1 cellular context compared by ENCODE assay signal in the genomic region with DNA sequence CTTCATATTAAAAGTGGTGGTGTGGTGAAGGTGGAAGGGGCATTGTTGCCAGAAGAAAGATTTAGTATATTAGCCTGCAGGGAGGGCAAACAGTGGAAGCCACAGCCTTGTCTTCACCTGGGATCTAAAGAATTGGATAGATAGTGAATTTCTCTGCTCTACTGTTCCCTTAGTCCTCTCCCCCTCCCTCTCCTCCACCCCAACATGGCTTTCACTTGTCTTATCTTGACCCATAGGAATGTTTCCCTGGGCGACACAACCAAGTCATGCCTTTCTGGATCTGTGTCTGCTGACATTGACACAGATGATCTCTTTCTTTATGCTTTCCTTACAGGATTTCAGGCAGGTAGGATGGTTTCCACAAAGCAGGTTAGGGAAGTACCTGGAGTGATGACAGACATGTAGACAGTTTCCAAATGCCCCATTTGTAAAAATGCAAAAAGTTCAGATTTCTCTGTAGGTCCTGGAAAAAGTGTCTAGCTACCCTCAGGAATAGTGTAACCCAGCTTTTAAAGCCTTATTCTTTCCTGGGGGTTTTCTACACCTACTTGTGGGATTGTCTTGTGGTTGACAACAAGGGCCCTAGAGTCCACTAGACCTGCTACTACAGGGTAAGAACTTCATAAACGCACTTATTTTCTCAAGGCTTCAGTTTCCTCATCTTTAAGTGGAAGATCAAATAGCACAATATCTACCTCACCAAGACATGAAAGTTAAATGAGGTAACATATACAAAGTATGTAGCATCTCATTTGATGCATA.
TF ChIP-seq lines count a peak whose summit lies in the region.

No MANE protein-coding gene starts in this region.

TF ChIP-seq in GM23338, 12 proteins besides CTCF, POLR2A, EP300 and RAD21 (continued from another document):
- TF ChIP-seq, protein P1, sequence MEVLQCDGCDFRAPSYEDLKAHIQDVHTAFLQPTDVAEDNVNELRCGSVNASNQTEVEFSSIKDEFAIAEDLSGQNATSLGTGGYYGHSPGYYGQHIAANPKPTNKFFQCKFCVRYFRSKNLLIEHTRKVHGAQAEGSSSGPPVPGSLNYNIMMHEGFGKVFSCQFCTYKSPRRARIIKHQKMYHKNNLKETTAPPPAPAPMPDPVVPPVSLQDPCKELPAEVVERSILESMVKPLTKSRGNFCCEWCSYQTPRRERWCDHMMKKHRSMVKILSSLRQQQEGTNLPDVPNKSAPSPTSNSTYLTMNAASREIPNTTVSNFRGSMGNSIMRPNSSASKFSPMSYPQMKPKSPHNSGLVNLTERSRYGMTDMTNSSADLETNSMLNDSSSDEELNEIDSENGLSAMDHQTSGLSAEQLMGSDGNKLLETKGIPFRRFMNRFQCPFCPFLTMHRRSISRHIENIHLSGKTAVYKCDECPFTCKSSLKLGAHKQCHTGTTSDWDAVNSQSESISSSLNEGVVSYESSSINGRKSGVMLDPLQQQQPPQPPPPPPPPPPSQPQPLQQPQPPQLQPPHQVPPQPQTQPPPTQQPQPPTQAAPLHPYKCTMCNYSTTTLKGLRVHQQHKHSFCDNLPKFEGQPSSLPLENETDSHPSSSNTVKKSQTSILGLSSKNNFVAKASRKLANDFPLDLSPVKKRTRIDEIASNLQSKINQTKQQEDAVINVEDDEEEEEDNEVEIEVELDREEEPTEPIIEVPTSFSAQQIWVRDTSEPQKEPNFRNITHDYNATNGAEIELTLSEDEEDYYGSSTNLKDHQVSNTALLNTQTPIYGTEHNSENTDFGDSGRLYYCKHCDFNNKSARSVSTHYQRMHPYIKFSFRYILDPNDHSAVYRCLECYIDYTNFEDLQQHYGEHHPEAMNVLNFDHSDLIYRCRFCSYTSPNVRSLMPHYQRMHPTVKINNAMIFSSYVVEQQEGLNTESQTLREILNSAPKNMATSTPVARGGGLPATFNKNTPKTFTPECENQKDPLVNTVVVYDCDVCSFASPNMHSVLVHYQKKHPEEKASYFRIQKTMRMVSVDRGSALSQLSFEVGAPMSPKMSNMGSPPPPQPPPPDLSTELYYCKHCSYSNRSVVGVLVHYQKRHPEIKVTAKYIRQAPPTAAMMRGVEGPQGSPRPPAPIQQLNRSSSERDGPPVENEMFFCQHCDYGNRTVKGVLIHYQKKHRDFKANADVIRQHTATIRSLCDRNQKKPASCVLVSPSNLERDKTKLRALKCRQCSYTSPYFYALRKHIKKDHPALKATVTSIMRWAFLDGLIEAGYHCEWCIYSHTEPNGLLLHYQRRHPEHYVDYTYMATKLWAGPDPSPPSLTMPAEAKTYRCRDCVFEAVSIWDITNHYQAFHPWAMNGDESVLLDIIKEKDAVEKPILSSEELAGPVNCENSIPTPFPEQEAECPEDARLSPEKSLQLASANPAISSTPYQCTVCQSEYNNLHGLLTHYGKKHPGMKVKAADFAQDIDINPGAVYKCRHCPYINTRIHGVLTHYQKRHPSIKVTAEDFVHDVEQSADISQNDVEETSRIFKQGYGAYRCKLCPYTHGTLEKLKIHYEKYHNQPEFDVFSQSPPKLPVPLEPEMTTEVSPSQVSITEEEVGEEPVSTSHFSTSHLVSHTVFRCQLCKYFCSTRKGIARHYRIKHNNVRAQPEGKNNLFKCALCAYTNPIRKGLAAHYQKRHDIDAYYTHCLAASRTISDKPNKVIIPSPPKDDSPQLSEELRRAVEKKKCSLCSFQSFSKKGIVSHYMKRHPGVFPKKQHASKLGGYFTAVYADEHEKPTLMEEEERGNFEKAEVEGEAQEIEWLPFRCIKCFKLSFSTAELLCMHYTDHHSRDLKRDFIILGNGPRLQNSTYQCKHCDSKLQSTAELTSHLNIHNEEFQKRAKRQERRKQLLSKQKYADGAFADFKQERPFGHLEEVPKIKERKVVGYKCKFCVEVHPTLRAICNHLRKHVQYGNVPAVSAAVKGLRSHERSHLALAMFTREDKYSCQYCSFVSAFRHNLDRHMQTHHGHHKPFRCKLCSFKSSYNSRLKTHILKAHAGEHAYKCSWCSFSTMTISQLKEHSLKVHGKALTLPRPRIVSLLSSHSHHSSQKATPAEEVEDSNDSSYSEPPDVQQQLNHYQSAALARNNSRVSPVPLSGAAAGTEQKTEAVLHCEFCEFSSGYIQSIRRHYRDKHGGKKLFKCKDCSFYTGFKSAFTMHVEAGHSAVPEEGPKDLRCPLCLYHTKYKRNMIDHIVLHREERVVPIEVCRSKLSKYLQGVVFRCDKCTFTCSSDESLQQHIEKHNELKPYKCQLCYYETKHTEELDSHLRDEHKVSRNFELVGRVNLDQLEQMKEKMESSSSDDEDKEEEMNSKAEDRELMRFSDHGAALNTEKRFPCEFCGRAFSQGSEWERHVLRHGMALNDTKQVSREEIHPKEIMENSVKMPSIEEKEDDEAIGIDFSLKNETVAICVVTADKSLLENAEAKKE (CRISPR knock-in tag; IDR thresholded peaks at IDR 0.05): no peak
- TF ChIP-seq JUNB (IDR thresholded peaks at IDR 0.05; ENCODE audit: unreplicated experiment): no peak
- TF ChIP-seq STAT1 (IDR thresholded peaks at IDR 0.05; ENCODE audit: unreplicated experiment): no peak
- no peak for TF ChIP-seq REST (IDR thresholded peaks at IDR 0.05; ENCODE audit: unreplicated experiment)
- no peak for TF ChIP-seq EZH2phosphoT487 (IDR thresholded peaks at IDR 0.05; ENCODE audit: unreplicated experiment)
- TF ChIP-seq NANOG (IDR thresholded peaks at IDR 0.05; ENCODE audit: borderline replicate concordance): no peak
- TF ChIP-seq ZNF114 (CRISPR knock-in tag; IDR thresholded peaks at IDR 0.05): no peak
- TF ChIP-seq POLR2AphosphoS5 (IDR thresholded peaks at IDR 0.05; ENCODE audit: low read depth): no peak
- TF ChIP-seq ZNF331 (CRISPR knock-in tag; IDR thresholded peaks at IDR 0.05; ENCODE audit: low read depth): no peak
- no peak for TF ChIP-seq CREB1 (CRISPR knock-in tag; IDR thresholded peaks at IDR 0.05; ENCODE audit: low read depth)
- no peak for TF ChIP-seq EZH2 (IDR thresholded peaks at IDR 0.05; ENCODE audit: low read depth, unreplicated experiment)
TF ChIP-seq in GM23338: peak in this region for 0.
